8 cellular contexts compared by ENCODE assay signal in the genomic region with DNA sequence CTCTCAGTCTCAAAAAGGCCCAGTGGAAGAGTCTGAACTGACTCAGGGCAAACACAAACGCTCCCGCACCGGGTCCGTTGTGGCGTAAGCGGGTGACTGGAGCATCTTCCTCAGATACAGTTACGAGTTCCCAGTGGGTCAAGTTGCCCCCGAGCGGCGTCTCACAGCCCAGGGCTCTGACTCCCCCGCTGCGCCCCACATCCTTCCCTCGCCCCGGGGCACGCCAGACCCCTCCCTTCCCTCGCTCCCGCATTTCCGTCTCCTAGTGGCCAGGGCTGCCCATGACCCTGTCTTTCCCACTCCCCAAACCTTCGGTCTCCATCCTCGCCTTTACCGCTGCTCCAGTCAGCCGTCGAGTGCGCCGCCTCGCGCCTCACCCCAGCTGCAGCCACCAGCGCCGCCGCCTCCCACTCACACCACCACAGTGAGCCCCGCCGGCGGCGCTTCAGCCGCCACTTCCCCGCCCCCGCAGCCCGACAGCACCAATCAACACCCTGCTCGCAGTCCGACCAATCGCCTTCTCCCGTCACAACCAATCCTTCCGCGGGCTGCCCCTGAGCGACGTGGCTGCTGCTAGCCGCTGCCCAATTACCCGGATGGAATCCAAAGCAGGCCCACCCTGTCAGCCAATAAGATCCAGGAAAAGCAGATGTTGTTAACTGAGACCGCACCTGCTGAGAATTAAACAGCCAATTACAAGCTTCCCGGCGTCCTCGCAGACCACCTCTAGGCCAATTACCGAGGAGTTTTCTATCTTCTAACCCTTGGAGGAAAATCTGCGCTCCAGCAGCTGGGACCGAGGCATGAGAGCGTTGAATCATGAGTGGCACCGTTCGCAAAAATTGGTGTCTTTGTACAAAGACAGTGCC. TPM values are rescaled to one million over a fixed set of nuclear protein-coding genes. Genes with fewer than 3 reads are reported as not detected.
DNase-seq lines count a peak whose midpoint lies in the region; ATAC-seq and TF ChIP-seq lines count a peak whose summit lies in the region.

A gene with protein sequence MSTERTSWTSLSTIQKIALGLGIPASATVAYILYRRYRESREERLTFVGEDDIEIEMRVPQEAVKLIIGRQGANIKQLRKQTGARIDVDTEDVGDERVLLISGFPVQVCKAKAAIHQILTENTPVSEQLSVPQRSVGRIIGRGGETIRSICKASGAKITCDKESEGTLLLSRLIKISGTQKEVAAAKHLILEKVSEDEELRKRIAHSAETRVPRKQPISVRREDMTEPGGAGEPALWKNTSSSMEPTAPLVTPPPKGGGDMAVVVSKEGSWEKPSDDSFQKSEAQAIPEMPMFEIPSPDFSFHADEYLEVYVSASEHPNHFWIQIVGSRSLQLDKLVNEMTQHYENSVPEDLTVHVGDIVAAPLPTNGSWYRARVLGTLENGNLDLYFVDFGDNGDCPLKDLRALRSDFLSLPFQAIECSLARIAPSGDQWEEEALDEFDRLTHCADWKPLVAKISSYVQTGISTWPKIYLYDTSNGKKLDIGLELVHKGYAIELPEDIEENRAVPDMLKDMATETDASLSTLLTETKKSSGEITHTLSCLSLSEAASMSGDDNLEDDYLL (minus strand): TSS at position 430 of the 869 bp plus-strand sequence. CDS start 7,478 bp downstream, outside the sequence.

- no peaks in the 10 kb centered on the region; the same call in 1 of the 2 replicates for H3K36me3 ChIP-seq in RWPE2 (ENCODE audit: low read depth)

- H3K27ac ChIP-seq in RWPE2 (ENCODE audit: poor library complexity, severe bottlenecking): peak within 1 kb of the TSS; percentile 30

- peak; percentile 50 for TF ChIP-seq CTCF in LNCaP clone FGC (IDR thresholded peaks at IDR 0.05; ENCODE audit: control insufficient read depth, extremely low read depth, insufficient read depth)
- peak; percentile 37 for TF ChIP-seq CTCF in RWPE2 (IDR thresholded peaks at IDR 0.05; ENCODE audit: poor library complexity, severe bottlenecking)
- TF ChIP-seq CTCF in fibroblast of the aortic adventitia (IDR thresholded peaks at IDR 0.05; ENCODE audit: insufficient read depth, low read length): peak; percentile 25
- TF ChIP-seq CTCF in nephron (IDR thresholded peaks at IDR 0.05; ENCODE audit: unreplicated experiment in 3 of 3): peak in 2 of 3 experiments; percentile 27

- H3K4me3 ChIP-seq in LNCaP clone FGC (ENCODE audit: low read depth, low read length) (peak within 1 kb of the TSS; percentile 98), RWPE2 (ENCODE audit: severe bottlenecking) (peak within 1 kb of the TSS; percentile 55), fibroblast of the aortic adventitia (ENCODE audit: low read depth, low read length) (peak within 1 kb of the TSS; percentile 71)

- peaks cover 22% of the 10 kb centered on the region for H3K27me3 Mint-ChIP-seq in nephron (ENCODE audit: low read depth)
- H3K27me3 Mint-ChIP-seq in stimulated activated naive CD8-positive, alpha-beta T cell treated with anti-CD3 and anti-CD28 coated beads, Interleukin-15, Interleukin-2, amounts not matched to agents 100 ng/mL and 50 ng/mL, for 24 hours: no peaks in the 10 kb centered on the region

- H3K27me3 ChIP-seq in RWPE2 (ENCODE audit: insufficient read depth, poor library complexity, severe bottlenecking): no peaks in the 10 kb centered on the region

- H3K4me1 ChIP-seq in RWPE2 (ENCODE audit: insufficient read depth, poor library complexity, severe bottlenecking): peaks cover 5% of the 10 kb centered on the region

- no peaks in the 10 kb centered on the region for H3K9me3 Mint-ChIP-seq in nephron
- H3K9me3 Mint-ChIP-seq in stimulated activated naive CD8-positive, alpha-beta T cell treated with anti-CD3 and anti-CD28 coated beads, Interleukin-15, Interleukin-2, amounts not matched to agents 100 ng/mL and 50 ng/mL, for 24 hours: no peaks in the 10 kb centered on the region

- peak within 1 kb of the TSS; percentile 85 to 90 (median 89) for H3K4me3 Mint-ChIP-seq in nephron
- H3K4me3 Mint-ChIP-seq in stimulated activated naive CD8-positive, alpha-beta T cell treated with anti-CD3 and anti-CD28 coated beads, Interleukin-15, Interleukin-2, amounts not matched to agents 100 ng/mL and 50 ng/mL, for 24 hours: peak within 1 kb of the TSS; percentile 96

- peak within 1 kb of the TSS in 2 of 3 experiments; percentile 37 to 43 for H3K27ac Mint-ChIP-seq in nephron
- H3K27ac Mint-ChIP-seq in stimulated activated naive CD8-positive, alpha-beta T cell treated with anti-CD3 and anti-CD28 coated beads, Interleukin-15, Interleukin-2, amounts not matched to agents 100 ng/mL and 50 ng/mL, for 24 hours: peak within 1 kb of the TSS; percentile 90

- peak; percentile 98 for ATAC-seq in RWPE2 (ENCODE audit: low read depth)

- no peaks in the 10 kb centered on the region for H3K36me3 Mint-ChIP-seq in nephron (ENCODE audit: low read depth)
- no peaks in the 10 kb centered on the region for H3K36me3 Mint-ChIP-seq in stimulated activated naive CD8-positive, alpha-beta T cell treated with anti-CD3 and anti-CD28 coated beads, Interleukin-15, Interleukin-2, amounts not matched to agents 100 ng/mL and 50 ng/mL, for 24 hours (ENCODE audit: low read depth)

- DNase-seq in ELF-1 (ENCODE audit: low read depth, low spot score) (peak; percentile 100), H4 (ENCODE audit: low spot score) (peak; percentile 99), LNCaP clone FGC (ENCODE audit: low read depth) (peak; percentile 100), RWPE2 (ENCODE audit: low spot score) (peak; percentile 100), fibroblast of the aortic adventitia (ENCODE audit: low read depth) (peak; percentile 99)
- DNase-seq in activated T-helper 9 cell treated with anti-CD3 and anti-CD28 coated beads, Interleukin-2, amount 50 U/mL, for 16 hours (ENCODE audit: low read depth): peak; percentile 99

- no peaks in the 10 kb centered on the region for H3K9me3 ChIP-seq in RWPE2 (ENCODE audit: severe bottlenecking)

- H3K4me1 Mint-ChIP-seq in nephron: peaks cover 3% of the 10 kb centered on the region
- H3K4me1 Mint-ChIP-seq in stimulated activated naive CD8-positive, alpha-beta T cell treated with anti-CD3 and anti-CD28 coated beads, Interleukin-15, Interleukin-2, amounts not matched to agents 100 ng/mL and 50 ng/mL, for 24 hours (ENCODE audit: low read depth): peaks cover 26% of the 10 kb centered on the region

RNA-seq across cellular contexts. Expression of the gene that starts here (rescaled TPM):
- 2.1 and 2.4 TPM in 2 replicates for total RNA-seq in H4 (2014; rRNA removed; shearing (Covaris generic))
- total RNA-seq in fibroblast of the aortic adventitia (ENCODE audit: low replicate concordance): 1.6 and 2.1 TPM in 2 replicates

Comparison
In these comparisons a context has a peak if more than half of its experiments do, and no peak if none do; other contexts are left out.
1. Peak in every context shown above with its lines: DNase-seq, ATAC-seq, H3K4me3 ChIP-seq and H3K27ac ChIP-seq.